17 cellular contexts compared by ENCODE assay signal in genomic region chr18:1510542-1511179, GRCh38.
DNase-seq lines count a peak whose midpoint lies in the region; ATAC-seq and TF ChIP-seq lines count a peak whose summit lies in the region.
"Had no signal": no experiment of that assay in that cellular context is flagged by ENCODE, and none has a peak within 500 bp of the region (broad histone marks: within the 10 kb centered on the region; RNA-seq: fewer than 3 reads in every experiment).

No MANE protein-coding gene starts in this region.

- no peak for TF ChIP-seq CTCF in upper lobe of right lung (IDR thresholded peaks at IDR 0.05)

- peak; percentile 68 for DNase-seq in Right ventricle myocardium inferior (ENCODE audit: missing footprints)
- no peak for DNase-seq in Right ventricle myocardium superior
- DNase-seq in sciatic nerve (ENCODE audit: low spot score) = no peak
- no peak for DNase-seq in upper lobe of right lung
- DNase-seq in activated CD4-positive, alpha-beta T cell treated with anti-CD3 and anti-CD28 coated beads for 4 hours = no peak
- DNase-seq: AML-193; Caco-2; CD4-positive, alpha-beta T cell; GOT3; H7; HFFc6 had no signal

- H3K4me3 ChIP-seq in upper lobe of right lung = no peak overlapping the region
- H3K4me3 ChIP-seq: A549 had no signal

- intact Hi-C loops in Right ventricle myocardium inferior (cut with DNase I) = no loop called here
- intact Hi-C loops in Right ventricle myocardium superior (cut with DNase I) = no loop called here
- intact Hi-C loops in sciatic nerve (cut with DNase I) = no loop called here
- intact Hi-C loops in upper lobe of right lung (cut with DNase I) = no loop called here

- peaks cover 3% of the 10 kb centered on the region for H3K9me3 ChIP-seq in upper lobe of right lung
- H3K9me3 ChIP-seq: A549, Caco-2 had no signal

- H3K27ac ChIP-seq in upper lobe of right lung = no peak overlapping the region
- H3K27ac ChIP-seq: 22Rv1, A549, C4-2B had no signal

- H3K4me1 ChIP-seq in upper lobe of right lung = no peaks in the 10 kb centered on the region
- H3K4me1 ChIP-seq: A549, Caco-2 had no signal

- H3K36me3 ChIP-seq in upper lobe of right lung = no peaks in the 10 kb centered on the region

- H3K27me3 ChIP-seq in upper lobe of right lung = no peaks in the 10 kb centered on the region

- ATAC-seq in Right ventricle myocardium inferior (no peak), Right ventricle myocardium superior (ENCODE audit: poor library complexity) (no peak), sciatic nerve (peak; percentile 22), upper lobe of right lung (peak; percentile 17), HG02884 (IDR thresholded peaks at IDR 0.05; ENCODE audit: unreplicated experiment) (no peak), GM19023 (IDR thresholded peaks at IDR 0.05; ENCODE audit: unreplicated experiment) (no peak)
- ATAC-seq: A549, HCT116 had no signal

Comparison
In these comparisons a context has a peak if more than half of its experiments do, and no peak if none do; other contexts are left out.
1. ATAC-seq: peak in sciatic nerve (single experiment) and upper lobe of right lung (single experiment); none in Right ventricle myocardium inferior (single experiment), Right ventricle myocardium superior (single experiment), HG02884 (single experiment) and GM19023 (single experiment).